11 cellular contexts compared by ENCODE assay signal in genomic region chr4:16710198-16710597, GRCh38.
"Had no signal": no experiment of that assay in that cellular context is flagged by ENCODE, and none has a peak within 500 bp of the region (broad histone marks: within the 10 kb centered on the region; RNA-seq: fewer than 3 reads in every experiment).

No MANE protein-coding gene starts in this region.

- H3K9me3 ChIP-seq: HAP-1 had no signal

- DNase-seq: GOT3, H7, H9, HCEC 1CT, HFFc6 had no signal

- H3K4me1 ChIP-seq: HAP-1 had no signal

- H2AFZ ChIP-seq: GM23248, GM23338 had no signal

- H3K4me2 ChIP-seq: GM23338 had no signal

- H3K27ac Mint-ChIP-seq: GM23338, H9, HFFc6 had no signal

- H3K4me3 Mint-ChIP-seq: GM23338, H9, HFFc6 had no signal

- H3K27ac ChIP-seq: GM23248 had no signal

- H3K36me3 ChIP-seq: HAP-1 had no signal

- FAIRE-seq: H1, H54 had no signal

- ATAC-seq: GM23338, HCT116 had no signal

- H3K4me3 ChIP-seq: GM23248, GM23338, HAP-1 had no signal

- H3K9ac ChIP-seq: GM23248 had no signal

- H3K9me3 Mint-ChIP-seq: GM23338, H9, HFFc6 had no signal
